In genomic region chr20:17936791-17937687, GRCh38 we compare ENCODE assay signal across 10 cellular contexts. TPM values are rescaled to one million over a fixed set of nuclear protein-coding genes. Genes with fewer than 3 reads are reported as not detected.
DNase-seq lines count a peak whose midpoint lies in the region; ATAC-seq, FAIRE-seq and TF ChIP-seq lines count a peak whose summit lies in the region.
"Had no signal": no experiment of that assay in that cellular context is flagged by ENCODE, and none has a peak within 500 bp of the region (broad histone marks: within the 10 kb centered on the region; RNA-seq: fewer than 3 reads in every experiment).

No MANE protein-coding gene starts in this region.

- peak overlapping the region; percentile 54 to 56 for H3K27ac ChIP-seq in kidney (ENCODE audit: low read depth in 2 of 2, low read length in 2 of 2)

- H3K9me3 ChIP-seq in kidney (ENCODE audit: control insufficient read depth in 1 of 2, low read length in 2 of 2), result no peaks in the 10 kb centered on the region

- DNase-seq in EL (peak; percentile 53), cardiac fibroblast (ENCODE audit: low read depth in 2 of 2) (peak; percentile 46 to 83), kidney (no peak), sciatic nerve (ENCODE audit: low spot score) (no peak), OCI-M2 (lab: John Stamatoyannopoulos, UW; ENCODE audit: unreplicated experiment) (no peak)
- no peak for DNase-seq in stimulated activated naive CD4-positive, alpha-beta T cell treated with Interleukin-2 at 50 U/mL for 16 hours (lab: John Stamatoyannopoulos, UW)
- DNase-seq in activated T-cell treated with anti-CD3 and anti-CD28 coated beads, Interleukin-2, amount 50 U/mL, for 24 hours, result no peak
- DNase-seq: naive thymus-derived CD8-positive, alpha-beta T cell had no signal

- H3K4me1 Mint-ChIP-seq in activated T-cell treated with anti-CD3 and anti-CD28 coated beads, Interleukin-2, amount 50 U/mL, for 24 hours (ENCODE audit: low read depth), result peaks cover 26% of the 10 kb centered on the region

- no peak overlapping the region for H3K4me3 ChIP-seq in cardiac fibroblast (replicated peaks in 1 of 2; ENCODE audit: low read depth in 2 of 2, low read length in 2 of 2)
- H3K4me3 ChIP-seq in kidney (ENCODE audit: low read length in 2 of 2), result no peak overlapping the region

- no peaks in the 10 kb centered on the region for H3K27me3 Mint-ChIP-seq in activated T-cell treated with anti-CD3 and anti-CD28 coated beads, Interleukin-2, amount 50 U/mL, for 24 hours

- H3K9me3 Mint-ChIP-seq in activated T-cell treated with anti-CD3 and anti-CD28 coated beads, Interleukin-2, amount 50 U/mL, for 24 hours, result no peaks in the 10 kb centered on the region
- H3K9me3 Mint-ChIP-seq: naive thymus-derived CD8-positive, alpha-beta T cell had no signal

- peaks cover 24% of the 10 kb centered on the region for H3K36me3 Mint-ChIP-seq in activated T-cell treated with anti-CD3 and anti-CD28 coated beads, Interleukin-2, amount 50 U/mL, for 24 hours (ENCODE audit: low read depth)

- H3K4me3 Mint-ChIP-seq in activated T-cell treated with anti-CD3 and anti-CD28 coated beads, Interleukin-2, amount 50 U/mL, for 24 hours, result no peak overlapping the region
- H3K4me3 Mint-ChIP-seq: naive thymus-derived CD8-positive, alpha-beta T cell had no signal

- peaks cover 7 to 25% of the 10 kb centered on the region in 2 donors for H3K4me1 ChIP-seq in kidney (ENCODE audit: control insufficient read depth in 1 of 2, insufficient read depth in 1 of 2, low read depth in 1 of 2, low read length in 2 of 2)

- H3K9ac ChIP-seq in kidney (ENCODE audit: low read length in 2 of 2), result no peak overlapping the region

- peak; percentile 80 for ATAC-seq in sciatic nerve
- ATAC-seq in HG03457 (IDR thresholded peaks at IDR 0.05; ENCODE audit: unreplicated experiment), result no peak
- ATAC-seq: naive thymus-derived CD8-positive, alpha-beta T cell had no signal

- no peak for TF ChIP-seq CTCF in cardiac fibroblast (IDR thresholded peaks at IDR 0.05; ENCODE audit: low read depth, low read length)
- no peak for TF ChIP-seq CTCF in kidney (IDR thresholded peaks at IDR 0.05; ENCODE audit: borderline replicate concordance, extremely low read depth, insufficient read depth)

- peaks cover 4 to 12% of the 10 kb centered on the region in 2 donors for H3K36me3 ChIP-seq in kidney (ENCODE audit: control insufficient read depth in 1 of 2, insufficient read depth in 2 of 2, low read length in 2 of 2)

- intact Hi-C loops in kidney (cut with DNase I), result no loop called here
- intact Hi-C loops in sciatic nerve (cut with DNase I), result no loop called here

- no peak for FAIRE-seq in kidney (lab: Jason Lieb, UNC)
- FAIRE-seq: GM18507 had no signal

- no peak overlapping the region for H3K27ac Mint-ChIP-seq in activated T-cell treated with anti-CD3 and anti-CD28 coated beads, Interleukin-2, amount 50 U/mL, for 24 hours

RNA-seq across cellular contexts. Expression of gene SNX5, which starts 31.6 kb away (rescaled TPM):
- total RNA-seq in kidney (94.9 TPM), sciatic nerve (85.3 TPM)
- 133 TPM for polyA plus RNA-seq in kidney (ENCODE audit: insufficient read depth, low read depth, low replicate concordance)

RNA-seq across cellular contexts. Expression of gene MGME1, which starts 31.8 kb away (rescaled TPM):
- total RNA-seq in kidney, result 15.5 TPM
- polyA plus RNA-seq in kidney (ENCODE audit: insufficient read depth, low read depth, low replicate concordance), result 16.7 TPM
- total RNA-seq in sciatic nerve, result 8.7 TPM

Comparison
In these comparisons a context has a peak if more than half of its experiments do, and no peak if none do; other contexts are left out.
1. DNase-seq: peak in EL (single experiment) and cardiac fibroblast (2 of 2); none in kidney (single experiment), sciatic nerve (single experiment), stimulated activated naive CD4-positive, alpha-beta T cell treated with Interleukin-2 at 50 U/mL for 16 hours (single experiment), OCI-M2 (single experiment) and activated T-cell treated with anti-CD3 and anti-CD28 coated beads, Interleukin-2, amount 50 U/mL, for 24 hours (single experiment).